Comparison of ENCODE assay signal across 27 cellular contexts in genomic region chr15:26739791-26740190, GRCh38. TPM values are rescaled to one million over a fixed set of nuclear protein-coding genes. Genes with fewer than 3 reads are reported as not detected.
"Had no signal": no experiment of that assay in that cellular context is flagged by ENCODE, and none has a peak within 500 bp of the region (broad histone marks: within the 10 kb centered on the region; RNA-seq: fewer than 3 reads in every experiment).

No MANE protein-coding gene starts in this region.

- DNase-seq: activated CD4-positive, alpha-beta T cell treated with anti-CD3 and anti-CD28 coated beads for 4 hours; activated CD4-positive, alpha-beta T cell treated with anti-CD3 and anti-CD28 coated beads, Interleukin-2, amount 50 U/mL, for 4 hours; activated effector memory CD4-positive, alpha-beta T cell treated with Interleukin-2 at 50 U/mL for 16 hours; activated naive CD4-positive, alpha-beta T cell treated with anti-CD3 and anti-CD28 coated beads, Interleukin-2, amount 10 ng/mL, durations not matched to agents 7 days and 5 days; activated naive CD8-positive, alpha-beta T cell treated with anti-CD3 and anti-CD28 coated beads, Interleukin-2, amount 10 ng/mL, durations not matched to agents 7 days and 5 days; activated T-cell treated with anti-CD3 and anti-CD28 coated beads for 4 hours; cerebellar nuclear complex; colonic mucosa; effector CD8-positive, alpha-beta T cell; gastrocnemius medialis; islet precursor cell; left ventricle myocardium inferior; mucosa of descending colon; nephron progenitor cell; ovary; retina; sigmoid colon; small intestine; stimulated activated CD4-positive, alpha-beta T cell treated with anti-CD3 and anti-CD28 coated beads, Interleukin-4, amount 100 ng/mL, for 24 hours; stimulated activated naive CD8-positive, alpha-beta T cell treated with anti-CD3 and anti-CD28 coated beads, Interleukin-15, amount 100 ng/mL, for 72 hours; substantia nigra; uterus had no signal

- H3K9me3 ChIP-seq: ascending aorta, colonic mucosa, gastrocnemius medialis, left ventricle myocardium inferior, prostate gland, sigmoid colon, uterus had no signal

- H3K4me3 ChIP-seq: ascending aorta, cardiac muscle cell, colonic mucosa, gastrocnemius medialis, hepatocyte, left ventricle myocardium inferior, mucosa of descending colon, ovary, prostate gland, sigmoid colon, uterus had no signal

- H3K4me2 ChIP-seq: hepatocyte had no signal

- H3K27me3 ChIP-seq: ascending aorta, cardiac muscle cell, colonic mucosa, gastrocnemius medialis, hepatocyte, ovary, sigmoid colon, uterus had no signal

- H3K27ac ChIP-seq: ascending aorta, cardiac muscle cell, colonic mucosa, gastrocnemius medialis, hepatocyte, left ventricle myocardium inferior, ovary, prostate gland, sigmoid colon, uterus had no signal

- H3K4me1 ChIP-seq: ascending aorta, colonic mucosa, gastrocnemius medialis, left ventricle myocardium inferior, prostate gland, sigmoid colon, uterus had no signal

- H3K36me3 ChIP-seq: ascending aorta, cardiac muscle cell, colonic mucosa, gastrocnemius medialis, left ventricle myocardium inferior, ovary, prostate gland, sigmoid colon, uterus had no signal

- H3K79me2 ChIP-seq: hepatocyte had no signal

- H2AFZ ChIP-seq: hepatocyte had no signal

- FAIRE-seq: small intestine had no signal

RNA-seq across cellular contexts. Expression of gene GABRB3, which starts 33.1 kb away (rescaled TPM):
- total RNA-seq: activated naive CD8-positive, alpha-beta T cell treated with anti-CD3 and anti-CD28 coated beads, Interleukin-2, amount 10 ng/mL, durations not matched to agents 7 days and 5 days; ascending aorta; myocyte had no signal
